In the genomic region with DNA sequence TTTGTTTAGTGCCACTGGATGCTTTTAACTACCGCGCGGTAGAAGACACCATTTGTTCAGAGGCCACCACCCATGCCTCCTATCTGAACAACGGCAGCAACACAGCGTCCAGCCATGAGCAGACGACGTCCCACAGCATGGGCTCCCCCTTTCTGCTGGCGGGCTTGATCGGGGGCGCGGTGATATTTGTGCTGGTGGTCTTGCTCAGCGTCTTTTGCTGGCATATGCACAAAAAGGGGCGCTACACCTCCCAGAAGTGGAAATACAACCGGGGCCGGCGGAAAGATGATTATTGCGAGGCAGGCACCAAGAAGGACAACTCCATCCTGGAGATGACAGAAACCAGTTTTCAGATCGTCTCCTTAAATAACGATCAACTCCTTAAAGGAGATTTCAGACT, we compare ENCODE assay signal across 22 cellular contexts.
A peak's percentile ranks its signal among the peaks of the same experiment; 100 is the strongest.
DNase-seq lines count a peak whose midpoint lies in the region; FAIRE-seq and TF ChIP-seq lines count a peak whose summit lies in the region.
"Had no signal": no experiment of that assay in that cellular context is flagged by ENCODE, and none has a peak within 500 bp of the region (broad histone marks: within the 10 kb centered on the region; RNA-seq: fewer than 3 reads in every experiment).

No MANE protein-coding gene starts in this region.

- no peak for TF ChIP-seq POLR2A in breast epithelium (IDR thresholded peaks at IDR 0.05)

- H3K9me3 Mint-ChIP-seq in MCF 10A (ENCODE audit: unreplicated experiment), result no peaks in the 10 kb centered on the region
- H3K9me3 Mint-ChIP-seq: CD4-positive, alpha-beta T cell; CD8-positive, alpha-beta T cell had no signal

- no peak overlapping the region for H3K27ac Mint-ChIP-seq in MCF 10A (ENCODE audit: low read depth, unreplicated experiment)
- H3K27ac Mint-ChIP-seq: B cell; CD4-positive, alpha-beta T cell; CD8-positive, alpha-beta T cell had no signal

- H3K36me3 ChIP-seq in breast epithelium, result no peaks in the 10 kb centered on the region
- peaks cover 8% of the 10 kb centered on the region for H3K36me3 ChIP-seq in bronchial epithelial cell (ENCODE audit: control insufficient read depth, insufficient read depth, low read length)
- no peaks in the 10 kb centered on the region for H3K36me3 ChIP-seq in kidney (ENCODE audit: control insufficient read depth in 1 of 2, insufficient read depth in 2 of 2, low read length in 2 of 2)
- H3K36me3 ChIP-seq: BLaER1 treated with 17β-estradiol and CSF1 and Interleukin-3, amounts not matched to agents 10 nM and 100 nM had no signal

- intact Hi-C loops in MCF 10A (cut with micrococcal nuclease), result no loop called here
- intact Hi-C loops in breast epithelium (cut with DNase I; ENCODE audit: low total_unique reads), result no loop called here
- intact Hi-C loops in kidney (cut with DNase I), result no loop called here

- H3K4me1 ChIP-seq in breast epithelium, result no peaks in the 10 kb centered on the region
- H3K4me1 ChIP-seq in kidney (ENCODE audit: control insufficient read depth in 1 of 2, insufficient read depth in 1 of 2, low read depth in 1 of 2, low read length in 2 of 2), result no peaks in the 10 kb centered on the region
- H3K4me1 ChIP-seq: A549 had no signal

- no peak for DNase-seq in MCF 10A (ENCODE audit: unreplicated experiment)
- no peak for DNase-seq in breast epithelium (ENCODE audit: low spot score in 2 of 2)
- DNase-seq in bronchial epithelial cell (ENCODE audit: low read depth), result no peak
- DNase-seq in kidney, result peak; percentile 45
- no peak for DNase-seq in glomerular visceral epithelial cell (ENCODE audit: extremely low spot score)
- no peak for DNase-seq in activated effector memory CD4-positive, alpha-beta T cell treated with Interleukin-2 at 50 U/mL for 16 hours
- DNase-seq: AML-193; Caco-2; Calu3; CD4-positive, alpha-beta T cell; CD8-positive, alpha-beta T cell; DMS79 treated with DMSO at 0.1 percent for 48 hours; GF-D8 had no signal

- FAIRE-seq in bronchial epithelial cell (lab: Jason Lieb, UNC) (peak; percentile 55), kidney (lab: Jason Lieb, UNC) (no peak)
- FAIRE-seq: A549, D721Med, G401.6, GM12891, GM19239 had no signal

- no peaks in the 10 kb centered on the region for H3K4me1 Mint-ChIP-seq in MCF 10A (ENCODE audit: insufficient read depth, unreplicated experiment)
- H3K4me1 Mint-ChIP-seq: B cell had no signal

- no peak overlapping the region for H3K4me3 ChIP-seq in breast epithelium
- no peak overlapping the region for H3K4me3 ChIP-seq in bronchial epithelial cell (ENCODE audit: low read depth, low read length)
- H3K4me3 ChIP-seq in kidney (ENCODE audit: low read length in 2 of 2), result no peak overlapping the region
- H3K4me3 ChIP-seq: A549; BLaER1 treated with 17β-estradiol and CSF1 and Interleukin-3, amounts not matched to agents 10 nM and 100 nM had no signal

- POLR2A ChIA-PET in MCF 10A (lab: Yijun Ruan, JAX), result no interaction called here

- no peak overlapping the region for H3K4me3 Mint-ChIP-seq in MCF 10A (ENCODE audit: unreplicated experiment)
- H3K4me3 Mint-ChIP-seq: B cell; CD4-positive, alpha-beta T cell; CD8-positive, alpha-beta T cell had no signal

- H3K36me3 Mint-ChIP-seq in MCF 10A (ENCODE audit: insufficient read depth, unreplicated experiment), result peaks cover 54% of the 10 kb centered on the region
- H3K36me3 Mint-ChIP-seq: CD8-positive, alpha-beta T cell had no signal

- no peak overlapping the region for H3K27ac ChIP-seq in breast epithelium
- no peak overlapping the region for H3K27ac ChIP-seq in kidney (ENCODE audit: low read depth in 2 of 2, low read length in 2 of 2)
- H3K27ac ChIP-seq: 22Rv1; A549; BLaER1 treated with 17β-estradiol and CSF1 and Interleukin-3, amounts not matched to agents 10 nM and 100 nM; C4-2B had no signal

- H3K27me3 Mint-ChIP-seq in MCF 10A (ENCODE audit: insufficient read depth, unreplicated experiment), result no peaks in the 10 kb centered on the region
- H3K27me3 Mint-ChIP-seq: B cell; CD4-positive, alpha-beta T cell had no signal

- no peaks in the 10 kb centered on the region for H3K9me3 ChIP-seq in breast epithelium
- no peaks in the 10 kb centered on the region for H3K9me3 ChIP-seq in kidney (ENCODE audit: control insufficient read depth in 1 of 2, low read length in 2 of 2)
- H3K9me3 ChIP-seq: A549, Caco-2 had no signal

- no peak overlapping the region for H3K9ac ChIP-seq in kidney (ENCODE audit: low read length in 2 of 2)
- H3K9ac ChIP-seq: BLaER1 treated with 17β-estradiol and CSF1 and Interleukin-3, amounts not matched to agents 10 nM and 100 nM had no signal

- TF ChIP-seq CTCF in MCF 10A (IDR thresholded peaks at IDR 0.05; ENCODE audit: unreplicated experiment) (no peak), breast epithelium (IDR thresholded peaks at IDR 0.05) (no peak), bronchial epithelial cell (IDR thresholded peaks at IDR 0.05; ENCODE audit: insufficient read depth, low read length, severe bottlenecking) (no peak), kidney (IDR thresholded peaks at IDR 0.05; ENCODE audit: borderline replicate concordance, extremely low read depth, insufficient read depth) (no peak)

- TSS peak; percentile 2 for BruUV-seq in MCF 10A (replicated peaks; lab: Mats Ljungman, UMichigan)

- CTCF ChIA-PET in MCF 10A (lab: Yijun Ruan, JAX), result interaction anchor here (0.9 kb wide), 1 partner anchor 90 kb away, joined by 4 read pairs; no protein-coding TSS in a partner anchor

- H3K27me3 ChIP-seq in breast epithelium (no peaks in the 10 kb centered on the region), bronchial epithelial cell (ENCODE audit: control insufficient read depth, insufficient read depth, low read length) (no peaks in the 10 kb centered on the region)
- H3K27me3 ChIP-seq: BLaER1 treated with 17β-estradiol and CSF1 and Interleukin-3, amounts not matched to agents 10 nM and 100 nM had no signal
